ENCODE assay signal across 23 cellular contexts in genomic region chr2:203646961-203647360, GRCh38. TPM values are rescaled to one million over a fixed set of nuclear protein-coding genes. Genes with fewer than 3 reads are reported as not detected.
DNase-seq lines count a peak whose midpoint lies in the region; ATAC-seq, FAIRE-seq and TF ChIP-seq lines count a peak whose summit lies in the region.
"Had no signal": no experiment of that assay in that cellular context is flagged by ENCODE, and none has a peak within 500 bp of the region (broad histone marks: within the 10 kb centered on the region; RNA-seq: fewer than 3 reads in every experiment).

No MANE protein-coding gene starts in this region.

- no peaks in the 10 kb centered on the region for H3K36me3 ChIP-seq in CD4-positive, CD25-positive, alpha-beta regulatory T cell (ENCODE audit: control insufficient read depth, insufficient read depth, low read length)
- no peaks in the 10 kb centered on the region for H3K36me3 ChIP-seq in tibial nerve
- H3K36me3 ChIP-seq: BLaER1 had no signal

- TF ChIP-seq RAD21 in A549 (conservative IDR thresholded peaks at IDR 0.05 in 1 of 2, IDR thresholded peaks at IDR 0.05 in 1 of 2) = no peak

- H3K9me3 ChIP-seq in A549 (no peaks in the 10 kb centered on the region), tibial nerve (no peaks in the 10 kb centered on the region)
- no peaks in the 10 kb centered on the region for H3K9me3 ChIP-seq in CD4-positive, CD25-positive, alpha-beta regulatory T cell (ENCODE audit: control insufficient read depth in 2 of 2, low read length in 2 of 2)

- no peaks in the 10 kb centered on the region for H3K27me3 Mint-ChIP-seq in CD4-positive, CD25-positive, alpha-beta regulatory T cell
- no peaks in the 10 kb centered on the region for H3K27me3 Mint-ChIP-seq in nephron progenitor cell (ENCODE audit: low read depth, poor library complexity)
- H3K27me3 Mint-ChIP-seq: CD4-positive, alpha-beta memory T cell had no signal

- H3K4me1 ChIP-seq in A549 (peaks cover 51% of the 10 kb centered on the region), tibial nerve (peaks cover 0 to 43% (median 27%) of the 10 kb centered on the region in 4 donors)
- H3K4me1 ChIP-seq in CD4-positive, CD25-positive, alpha-beta regulatory T cell (ENCODE audit: control insufficient read depth, insufficient read depth, low read length, poor library complexity, severe bottlenecking) = no peaks in the 10 kb centered on the region

- H3K27me3 ChIP-seq in CD4-positive, CD25-positive, alpha-beta regulatory T cell (ENCODE audit: control insufficient read depth, insufficient read depth, low read length) = no peaks in the 10 kb centered on the region
- no peaks in the 10 kb centered on the region for H3K27me3 ChIP-seq in tibial nerve
- H3K27me3 ChIP-seq: BLaER1 had no signal

- peak overlapping the region in 2 of 3 donors; percentile 39 to 66 for H3K27ac Mint-ChIP-seq in CD4-positive, CD25-positive, alpha-beta regulatory T cell
- H3K27ac Mint-ChIP-seq in nephron progenitor cell = peak overlapping the region; percentile 48
- H3K27ac Mint-ChIP-seq: B cell, H9, HFFc6 had no signal

- 74% methylated on average over 5 of the region's 5 CpGs for WGBS in A549 (ENCODE audit: missing lambda C conversion rate)
- WGBS in tibial nerve, 2 donors = 92 to 95% methylated on average over 5 of the region's 5 CpGs

- TF ChIP-seq EP300 in A549 (IDR thresholded peaks at IDR 0.05) (no peak), tibial nerve (IDR thresholded peaks at IDR 0.05) (no peak)

- H3K9me3 Mint-ChIP-seq in CD4-positive, CD25-positive, alpha-beta regulatory T cell = no peaks in the 10 kb centered on the region
- peaks cover 10% of the 10 kb centered on the region for H3K9me3 Mint-ChIP-seq in nephron progenitor cell
- H3K9me3 Mint-ChIP-seq: CD4-positive, alpha-beta memory T cell; HFFc6 had no signal

- POLR2A ChIA-PET in A549 (lab: Yijun Ruan, JAX) = no interaction called here

- CTCF ChIA-PET in A549 (lab: Yijun Ruan, JAX) = no interaction called here

- H3K27ac ChIP-seq in A549 = peak overlapping the region; percentile 68 to 71; a peak in 4 of 6 replicates
- H3K27ac ChIP-seq in CD4-positive, CD25-positive, alpha-beta regulatory T cell (ENCODE audit: insufficient read depth, low read length, poor library complexity, severe bottlenecking) = no peak overlapping the region
- H3K27ac ChIP-seq in VCaP = peak overlapping the region; percentile 82
- no peak overlapping the region for H3K27ac ChIP-seq in tibial nerve
- H3K27ac ChIP-seq: BLaER1, GM23248 had no signal

- H3K4me2 ChIP-seq in A549 = no peak overlapping the region
- H3K4me2 ChIP-seq: BLaER1 had no signal

- no peak overlapping the region for H3K4me3 Mint-ChIP-seq in CD4-positive, CD25-positive, alpha-beta regulatory T cell
- no peak overlapping the region for H3K4me3 Mint-ChIP-seq in nephron progenitor cell
- H3K4me3 Mint-ChIP-seq: B cell; CD14-positive monocyte; CD4-positive, alpha-beta memory T cell; H9; HFFc6 had no signal

- ATAC-seq in A549 = no peak
- ATAC-seq in CD4-positive, CD25-positive, alpha-beta regulatory T cell (ENCODE audit: low read depth in 2 of 2) = no peak
- ATAC-seq: GM12878 had no signal

- H3K4me1 Mint-ChIP-seq in CD4-positive, CD25-positive, alpha-beta regulatory T cell = peaks cover 0 to 14% (median 8%) of the 10 kb centered on the region in 4 donors
- H3K4me1 Mint-ChIP-seq in nephron progenitor cell = peaks cover 26% of the 10 kb centered on the region
- H3K4me1 Mint-ChIP-seq: B cell had no signal

- H3K4me3 ChIP-seq in A549 (no peak overlapping the region), tibial nerve (no peak overlapping the region)
- H3K4me3 ChIP-seq in CD4-positive, CD25-positive, alpha-beta regulatory T cell (ENCODE audit: low read depth, low read length) = no peak overlapping the region
- H3K4me3 ChIP-seq: BLaER1, GM12878, GM23248 had no signal

- DNase-seq in A549 (ENCODE audit: low read depth in 1 of 2, low spot score in 1 of 2) (no peak), nephron progenitor cell (no peak), tibial nerve (ENCODE audit: low spot score in 2 of 2) (no peak), HCEC 1CT (no peak)
- DNase-seq in CD4-positive, CD25-positive, alpha-beta regulatory T cell = no peak
- no peak for DNase-seq in activated CD4-positive, alpha-beta T cell treated with anti-CD3 and anti-CD28 coated beads for 1 hour
- DNase-seq: 8988T; CD4-positive, alpha-beta memory T cell; COR-L47; DMS153; DND-41; GDM1; GM23248; HFFc6 had no signal

- TF ChIP-seq POLR2A in A549 (IDR thresholded peaks at IDR 0.05; ENCODE audit: low read length) (no peak), tibial nerve (IDR thresholded peaks at IDR 0.05) (no peak)

- H3K36me3 Mint-ChIP-seq in CD4-positive, CD25-positive, alpha-beta regulatory T cell = no peaks in the 10 kb centered on the region
- peaks cover 5% of the 10 kb centered on the region for H3K36me3 Mint-ChIP-seq in nephron progenitor cell (ENCODE audit: low read depth)
- H3K36me3 Mint-ChIP-seq: CD14-positive monocyte; CD4-positive, alpha-beta memory T cell had no signal

- no peak for FAIRE-seq in A549 (lab: Jason Lieb, UNC)
- FAIRE-seq: GM12878, GM19239 had no signal

- TF ChIP-seq CTCF in A549 (IDR thresholded peaks at IDR 0.05) (no peak), VCaP (conservative IDR thresholded peaks at IDR 0.05) (no peak), nephron progenitor cell (IDR thresholded peaks at IDR 0.05) (no peak), tibial nerve (IDR thresholded peaks at IDR 0.05) (no peak)

TF ChIP-seq in A549, 52 proteins besides CTCF, POLR2A, EP300 and RAD21:
- TF ChIP-seq RARB (CRISPR knock-in tag; IDR thresholded peaks at IDR 0.05) = no peak
- no peak for TF ChIP-seq MAFK (IDR thresholded peaks at IDR 0.05; ENCODE audit: partially characterized antibody)
- no peak for TF ChIP-seq GATA3 (IDR thresholded peaks at IDR 0.05; ENCODE audit: borderline replicate concordance)
- no peak for TF ChIP-seq HOXB13 (CRISPR knock-in tag; IDR thresholded peaks at IDR 0.05; ENCODE audit: low read depth)
- no peak for TF ChIP-seq ZFP36 (IDR thresholded peaks at IDR 0.05; ENCODE audit: borderline replicate concordance, partially characterized antibody)

RNA-seq across cellular contexts. Expression of gene CD28, which starts 59.5 kb away (rescaled TPM):
- not detected in 2 replicates for polyA plus RNA-seq in A549 (2011; rRNA removed)
- polyA plus RNA-seq in A549 (2012; cell fraction: cytosol; rRNA removed) = not detected in 2 replicates
- polyA plus RNA-seq in A549 (2012; cell fraction: nucleus; rRNA removed) = not detected in 2 replicates
- not detected in 3 replicates for polyA plus RNA-seq in A549 (2017; fragmentation: RNase III; extraction: RNeasy Plus Mini Kit Qiagen cat#74134 plus additional on column Dnase treatment)
- not detected in 2 replicates for polyA minus RNA-seq in A549 (2011; rRNA and poly(A)+ RNA removed)
- 235 TPM for total RNA-seq in CD4-positive, CD25-positive, alpha-beta regulatory T cell
- polyA plus RNA-seq in CD4-positive, CD25-positive, alpha-beta regulatory T cell = 100 to 1,000 TPM in 3 of 4 donors, 10 to 100 TPM in 1; 92.6 to 184 (median 130) TPM
- 10 to 100 TPM in 1 of 4 donors, under 1 TPM in 3; 0.22 to 13.8 (median 0.60) TPM for total RNA-seq in tibial nerve
- total RNA-seq: H4, H9, HFFc6 had no signal
- polyA plus RNA-seq: AG04450 had no signal

Comparison
In these comparisons a context has a peak if more than half of its experiments do, and no peak if none do; other contexts are left out.
1. H3K27ac ChIP-seq: peak in A549 (2 of 2) and VCaP (single experiment); none in CD4-positive, CD25-positive, alpha-beta regulatory T cell (single experiment) and tibial nerve (0 of 4).
2. RNA of gene CD28, which starts 59.5 kb away (total RNA-seq): 235 TPM in CD4-positive, CD25-positive, alpha-beta regulatory T cell (single experiment); 0.22 to 13.8 TPM in tibial nerve; every median in the first group is over 10 times any median in the second.